ENCODE assay signal across 8 cellular contexts in the genomic region with DNA sequence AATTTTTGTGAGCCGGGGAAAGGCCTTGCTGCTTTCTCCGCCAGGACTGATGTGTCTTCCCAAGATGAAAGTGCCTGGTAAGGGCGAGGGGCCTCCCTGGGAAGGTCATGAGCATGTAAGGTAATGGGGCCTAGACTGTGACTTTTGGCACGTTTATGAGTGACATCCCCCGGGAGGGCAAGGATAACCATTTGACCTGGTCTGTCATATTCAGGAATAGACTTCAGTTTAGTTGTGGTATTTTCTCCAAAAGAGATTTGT. TPM values are rescaled to one million over a fixed set of nuclear protein-coding genes. Genes with fewer than 3 reads are reported as not detected.
DNase-seq lines count a peak whose midpoint lies in the region; ATAC-seq and TF ChIP-seq lines count a peak whose summit lies in the region.

No MANE protein-coding gene starts in this region.

- H3K27me3 Mint-ChIP-seq in activated CD8-positive, alpha-beta T cell treated with anti-CD3 and anti-CD28 coated beads for 36 hours, result no peaks in the 10 kb centered on the region
- H3K27me3 Mint-ChIP-seq in progenitor cell of endocrine pancreas, result no peaks in the 10 kb centered on the region

- DNase-seq in NCI-H1092 treated with DMSO at 0.1 percent for 48 hours (lab: John Stamatoyannopoulos, UW), result peak; percentile 31
- no peak for DNase-seq in NCI-H1092 (lab: John Stamatoyannopoulos, UW)
- DNase-seq in activated CD8-positive, alpha-beta T cell treated with anti-CD3 and anti-CD28 coated beads for 36 hours, result peak; percentile 46
- no peak for DNase-seq in Right ventricle myocardium superior
- DNase-seq in progenitor cell of endocrine pancreas (ENCODE audit: low spot score, unreplicated experiment), result peak; percentile 13
- no peak for DNase-seq in HPDE6-E6E7 (ENCODE audit: extremely low spot score)

- TF ChIP-seq CTCF in activated CD8-positive, alpha-beta T cell treated with anti-CD3 and anti-CD28 coated beads for 36 hours (IDR thresholded peaks at IDR 0.05), result no peak
- no peak for TF ChIP-seq CTCF in progenitor cell of endocrine pancreas (IDR thresholded peaks at IDR 0.05; ENCODE audit: unreplicated experiment)

- H3K4me3 Mint-ChIP-seq in activated CD8-positive, alpha-beta T cell treated with anti-CD3 and anti-CD28 coated beads for 36 hours, result peak overlapping the region; percentile 97
- H3K4me3 Mint-ChIP-seq in progenitor cell of endocrine pancreas (ENCODE audit: low read depth), result peak overlapping the region; percentile 93

- peak overlapping the region; percentile 99 for H3K27ac Mint-ChIP-seq in activated CD8-positive, alpha-beta T cell treated with anti-CD3 and anti-CD28 coated beads for 36 hours
- H3K27ac Mint-ChIP-seq in progenitor cell of endocrine pancreas, result peak overlapping the region; percentile 99

- peak; percentile 10 for ATAC-seq in activated CD8-positive, alpha-beta T cell treated with anti-CD3 and anti-CD28 coated beads for 36 hours
- ATAC-seq in Right ventricle myocardium superior (ENCODE audit: poor library complexity), result peak; percentile 15
- ATAC-seq in GM19328 (IDR thresholded peaks at IDR 0.05; ENCODE audit: unreplicated experiment), result no peak

- peak overlapping the region; percentile 99 for H3K27ac ChIP-seq in HUES6 (ENCODE audit: low read depth, low read length)

- no peaks in the 10 kb centered on the region for H3K9me3 Mint-ChIP-seq in activated CD8-positive, alpha-beta T cell treated with anti-CD3 and anti-CD28 coated beads for 36 hours
- H3K9me3 Mint-ChIP-seq in progenitor cell of endocrine pancreas (ENCODE audit: low read depth), result no peaks in the 10 kb centered on the region

- no peaks in the 10 kb centered on the region for H3K9me3 ChIP-seq in HUES6 (ENCODE audit: control insufficient read depth, insufficient read depth, low read depth, low read length)

- peak overlapping the region; percentile 100 for H3K9ac ChIP-seq in HUES6 (ENCODE audit: low read length)

- intact Hi-C loops in activated CD8-positive, alpha-beta T cell treated with anti-CD3 and anti-CD28 coated beads for 36 hours (cut with micrococcal nuclease), result loop anchor here (5.0 kb wide), 2 partner anchors 62 to 63 kb away; a partner anchor contains a TSS
- intact Hi-C loops in Right ventricle myocardium superior (cut with DNase I), result loop anchor here (5.0 kb wide), 1 partner anchor 43 kb away; no protein-coding TSS in a partner anchor

- no peaks in the 10 kb centered on the region for H3K4me1 ChIP-seq in HUES6 (ENCODE audit: control insufficient read depth, insufficient read depth, low read length)

- peaks cover 19% of the 10 kb centered on the region for H3K36me3 ChIP-seq in HUES6 (ENCODE audit: control insufficient read depth, insufficient read depth, low read length)

- H3K4me3 ChIP-seq in HUES6 (ENCODE audit: low read depth, low read length), result peak overlapping the region; percentile 98

- no peaks in the 10 kb centered on the region for H3K27me3 ChIP-seq in HUES6 (ENCODE audit: control insufficient read depth, insufficient read depth, low read length)

- CTCF ChIA-PET in activated CD8-positive, alpha-beta T cell treated with anti-CD3 and anti-CD28 coated beads for 36 hours (lab: Charles Lee), result interaction anchor here (0.6 to 3.5 kb wide), 3 partner anchors 22 to 504 kb away, joined by 3 to 16 read pairs (median 5); no protein-coding TSS in a partner anchor

- POLR2A ChIA-PET in activated CD8-positive, alpha-beta T cell treated with anti-CD3 and anti-CD28 coated beads for 36 hours (lab: Charles Lee), result interaction anchor here (0.6 to 6.9 kb wide), 11 partner anchors 10 to 158 kb away, joined by 3 to 82 read pairs (median 11); a partner anchor contains a TSS

- peaks cover 25% of the 10 kb centered on the region for H3K4me1 Mint-ChIP-seq in activated CD8-positive, alpha-beta T cell treated with anti-CD3 and anti-CD28 coated beads for 36 hours (ENCODE audit: low read depth)
- H3K4me1 Mint-ChIP-seq in progenitor cell of endocrine pancreas (ENCODE audit: low read depth), result peaks cover 25% of the 10 kb centered on the region

- peaks cover 42% of the 10 kb centered on the region for H3K36me3 Mint-ChIP-seq in activated CD8-positive, alpha-beta T cell treated with anti-CD3 and anti-CD28 coated beads for 36 hours (ENCODE audit: low read depth)
- peaks cover 1% of the 10 kb centered on the region for H3K36me3 Mint-ChIP-seq in progenitor cell of endocrine pancreas (ENCODE audit: insufficient read depth)

RNA-seq across cellular contexts. Expression of a gene that starts 0.6 kb away (rescaled TPM):
- total RNA-seq in activated CD8-positive, alpha-beta T cell treated with anti-CD3 and anti-CD28 coated beads for 36 hours, result 100 to 1,000 TPM; 453 to 454 TPM
- total RNA-seq in Right ventricle myocardium superior, result 476 TPM
- total RNA-seq in progenitor cell of endocrine pancreas, result 192 and 194 TPM in 2 replicates

RNA-seq across cellular contexts. Expression of a gene that starts 23.5 kb away (rescaled TPM):
- 10 to 100 TPM; 66.7 to 68.5 TPM for total RNA-seq in activated CD8-positive, alpha-beta T cell treated with anti-CD3 and anti-CD28 coated beads for 36 hours
- total RNA-seq in Right ventricle myocardium superior (28.0 TPM), progenitor cell of endocrine pancreas (34.0 and 37.4 TPM in 2 replicates)

Comparison
In these comparisons a context has a peak if more than half of its experiments do, and no peak if none do; other contexts are left out.
1. DNase-seq: peak in NCI-H1092 treated with DMSO at 0.1 percent for 48 hours (single experiment), activated CD8-positive, alpha-beta T cell treated with anti-CD3 and anti-CD28 coated beads for 36 hours (single experiment) and progenitor cell of endocrine pancreas (single experiment); none in NCI-H1092 (single experiment), Right ventricle myocardium superior (single experiment) and HPDE6-E6E7 (single experiment).